17 cellular contexts compared by ENCODE assay signal in the genomic region with DNA sequence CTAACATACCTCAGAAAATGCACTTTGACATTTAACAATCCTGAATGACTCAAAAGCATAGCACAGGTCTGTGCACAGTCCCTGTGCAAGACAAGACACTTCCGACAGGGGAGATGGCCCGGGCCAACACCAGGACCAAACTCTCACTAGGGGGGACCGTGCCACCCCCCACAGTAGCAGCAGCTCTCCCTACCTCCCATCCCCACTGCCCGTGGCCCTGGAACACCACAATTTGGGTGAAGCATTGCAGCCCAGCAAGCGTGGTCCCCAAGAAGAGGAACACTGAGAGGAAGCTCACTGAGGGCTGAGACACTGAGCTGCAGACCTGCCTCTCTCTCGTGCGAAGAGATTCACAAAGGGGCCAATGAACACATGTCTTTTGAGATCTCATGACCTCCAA. TPM values are rescaled to one million over a fixed set of nuclear protein-coding genes. Genes with fewer than 3 reads are reported as not detected.
DNase-seq lines count a peak whose midpoint lies in the region; ATAC-seq and TF ChIP-seq lines count a peak whose summit lies in the region.
"Had no signal": no experiment of that assay in that cellular context is flagged by ENCODE, and none has a peak within 500 bp of the region (broad histone marks: within the 10 kb centered on the region; RNA-seq: fewer than 3 reads in every experiment).

No MANE protein-coding gene starts in this region.

- H3K18ac ChIP-seq in neuronal stem cell (ENCODE audit: low read length) = peak overlapping the region; percentile 73

- TF ChIP-seq CTCF in GM23338 (conservative IDR thresholded peaks at IDR 0.05; ENCODE audit: low read depth in 2 of 2) = no peak
- no peak for TF ChIP-seq CTCF in chondrocyte (IDR thresholded peaks at IDR 0.05)

- DNase-seq in GM23338 (ENCODE audit: low spot score) (no peak), chondrocyte (ENCODE audit: low spot score) (peak; percentile 69), neuronal stem cell (ENCODE audit: low spot score) (no peak), COLO829 (ENCODE audit: low spot score) (no peak)
- DNase-seq in activated naive CD4-positive, alpha-beta T cell treated with anti-CD3 and anti-CD28 coated beads for 36 hours = no peak
- no peak for DNase-seq in activated effector memory CD4-positive, alpha-beta T cell treated with Interleukin-2 at 50 U/mL for 16 hours
- DNase-seq: 8988T; ACHN; C1 segment of cervical spinal cord; Caco-2; CD4-positive, alpha-beta memory T cell; DMS153; DND-41; GOT3; H7; HCEC 1CT had no signal

- H3K27me3 Mint-ChIP-seq in GM23338 (ENCODE audit: insufficient read depth, low read depth, poor library complexity) (peaks cover 9% of the 10 kb centered on the region), chondrocyte (ENCODE audit: low read depth) (peaks cover 2% of the 10 kb centered on the region)
- H3K27me3 Mint-ChIP-seq in activated naive CD4-positive, alpha-beta T cell treated with anti-CD3 and anti-CD28 coated beads for 36 hours (ENCODE audit: low read depth) = peaks cover 3% of the 10 kb centered on the region

- H2AFZ ChIP-seq in GM23338 = 0 out of 2 replicates have a peak overlapping the region, but pooled peaks have one; percentile 38
- H2AFZ ChIP-seq in neuronal stem cell (ENCODE audit: low read length) = no peak overlapping the region

- H3K4me1 ChIP-seq in GM23338 (ENCODE audit: insufficient read depth) (peaks cover 34% of the 10 kb centered on the region), neuronal stem cell (ENCODE audit: control insufficient read depth in 2 of 2, insufficient read depth in 1 of 2, low read depth in 1 of 2, low read length in 2 of 2) (peaks cover 0 to 3% of the 10 kb centered on the region in 2 donors)
- H3K4me1 ChIP-seq: A549, Caco-2 had no signal

- no CpG with 5 or more reads among the region's 7 CpGs for WGBS in neuronal stem cell (ENCODE audit: extremely low coverage in 2 of 2, insufficient read length in 2 of 2, insufficient replicate concordance in 1 of 2), 2 donors

- intact Hi-C loops in activated naive CD4-positive, alpha-beta T cell treated with anti-CD3 and anti-CD28 coated beads for 36 hours (cut with micrococcal nuclease) = no loop called here

- H4K8ac ChIP-seq in neuronal stem cell (ENCODE audit: low read depth, low read length) = no peak overlapping the region

- H3K4me3 ChIP-seq in GM23338 (no peak overlapping the region), neuronal stem cell (ENCODE audit: low read length in 2 of 2) (no peak overlapping the region)
- H3K4me3 ChIP-seq: A549 had no signal

- H3K14ac ChIP-seq in neuronal stem cell (ENCODE audit: low read length) = no peak overlapping the region

- no peak overlapping the region for H2AK5ac ChIP-seq in neuronal stem cell (ENCODE audit: low read depth, low read length)

- H3K79me2 ChIP-seq in GM23338 (replicated peaks; ENCODE audit: insufficient read depth) = no peaks in the 10 kb centered on the region

- CTCF ChIA-PET in activated naive CD4-positive, alpha-beta T cell treated with anti-CD3 and anti-CD28 coated beads for 36 hours (lab: Charles Lee) = no interaction called here

- H2BK120ac ChIP-seq in neuronal stem cell (ENCODE audit: low read depth, low read length) = no peak overlapping the region

- H2BK15ac ChIP-seq in neuronal stem cell (ENCODE audit: low read length) = no peak overlapping the region

- no peak overlapping the region for H3K9ac ChIP-seq in neuronal stem cell (ENCODE audit: low read depth, low read length, poor library complexity)

- H3K36me3 ChIP-seq in GM23338 (ENCODE audit: insufficient read depth) (no peaks in the 10 kb centered on the region), neuronal stem cell (replicated peaks in 1 of 2; ENCODE audit: control insufficient read depth in 2 of 2, insufficient read depth in 2 of 2, low read length in 2 of 2) (no peaks in the 10 kb centered on the region)

- peak overlapping the region; percentile 70 for H3K4me2 ChIP-seq in GM23338
- no peak overlapping the region for H3K4me2 ChIP-seq in neuronal stem cell (ENCODE audit: insufficient read depth, low read length, poor library complexity, severe bottlenecking)
- H3K4me2 ChIP-seq: A549 had no signal

- no peak overlapping the region for H2BK12ac ChIP-seq in neuronal stem cell (ENCODE audit: low read length)

- H4K91ac ChIP-seq in neuronal stem cell (ENCODE audit: low read depth, low read length, poor library complexity) = peak overlapping the region; percentile 7

- no peaks in the 10 kb centered on the region for H3K79me1 ChIP-seq in neuronal stem cell (ENCODE audit: low read depth, low read length)

- H3K23ac ChIP-seq in neuronal stem cell (ENCODE audit: low read depth, low read length, poor library complexity) = no peak overlapping the region

- no peaks in the 10 kb centered on the region for H4K20me1 ChIP-seq in GM23338 (replicated peaks; ENCODE audit: insufficient read depth)

- no peaks in the 10 kb centered on the region for H3K9me3 ChIP-seq in neuronal stem cell (replicated peaks in 1 of 2; ENCODE audit: control insufficient read depth in 2 of 2, insufficient read depth in 1 of 2, low read depth in 1 of 2, low read length in 2 of 2)
- H3K9me3 ChIP-seq: A549 had no signal

- no peak for ATAC-seq in GM23338
- ATAC-seq: A549 had no signal

- H3K4me3 Mint-ChIP-seq in GM23338 (no peak overlapping the region), chondrocyte (ENCODE audit: unreplicated experiment) (no peak overlapping the region)
- H3K4me3 Mint-ChIP-seq in activated naive CD4-positive, alpha-beta T cell treated with anti-CD3 and anti-CD28 coated beads for 36 hours = no peak overlapping the region
- H3K4me3 Mint-ChIP-seq: CD4-positive, alpha-beta memory T cell had no signal

- H3K9me3 Mint-ChIP-seq in GM23338 (peaks cover 71% of the 10 kb centered on the region), chondrocyte (ENCODE audit: low read depth) (no peaks in the 10 kb centered on the region)
- H3K9me3 Mint-ChIP-seq in activated naive CD4-positive, alpha-beta T cell treated with anti-CD3 and anti-CD28 coated beads for 36 hours = no peaks in the 10 kb centered on the region

- H3K27ac ChIP-seq in GM23338 (ENCODE audit: low read depth) = no peak overlapping the region
- no peak overlapping the region for H3K27ac ChIP-seq in neuronal stem cell (replicated peaks; ENCODE audit: low read length)
- H3K27ac ChIP-seq: A549 had no signal

- H3K9me2 ChIP-seq in GM23338 (ENCODE audit: insufficient read depth) = no peaks in the 10 kb centered on the region

- H3K36me3 Mint-ChIP-seq in GM23338 (ENCODE audit: low read depth) (peaks cover 10% of the 10 kb centered on the region; the same call in 2 of the 3 replicates), chondrocyte (ENCODE audit: low read depth) (no peaks in the 10 kb centered on the region)
- no peaks in the 10 kb centered on the region for H3K36me3 Mint-ChIP-seq in activated naive CD4-positive, alpha-beta T cell treated with anti-CD3 and anti-CD28 coated beads for 36 hours (ENCODE audit: low read depth)
- H3K36me3 Mint-ChIP-seq: CD4-positive, alpha-beta memory T cell had no signal

- H3F3A ChIP-seq in GM23338 (replicated peaks; ENCODE audit: low read depth) = no peaks in the 10 kb centered on the region

- H3K27ac Mint-ChIP-seq in GM23338 = no peak overlapping the region
- no peak overlapping the region for H3K27ac Mint-ChIP-seq in chondrocyte (ENCODE audit: unreplicated experiment)
- no peak overlapping the region for H3K27ac Mint-ChIP-seq in activated naive CD4-positive, alpha-beta T cell treated with anti-CD3 and anti-CD28 coated beads for 36 hours
- H3K27ac Mint-ChIP-seq: CD4-positive, alpha-beta memory T cell had no signal

- no peaks in the 10 kb centered on the region for H3K27me3 ChIP-seq in GM23338 (ENCODE audit: insufficient read depth)
- H3K27me3 ChIP-seq in neuronal stem cell (ENCODE audit: control insufficient read depth in 3 of 3, insufficient read depth in 3 of 3, low read depth in 1 of 3, low read length in 3 of 3) = peaks cover 0 to 28% (median 0%) of the 10 kb centered on the region in 3 experiments

- no peak overlapping the region for H2BK5ac ChIP-seq in neuronal stem cell (ENCODE audit: low read length)

- H3K4me1 Mint-ChIP-seq in GM23338 = peaks cover 29% of the 10 kb centered on the region
- H3K4me1 Mint-ChIP-seq in chondrocyte (ENCODE audit: low read depth) = no peaks in the 10 kb centered on the region
- H3K4me1 Mint-ChIP-seq in activated naive CD4-positive, alpha-beta T cell treated with anti-CD3 and anti-CD28 coated beads for 36 hours (ENCODE audit: low read depth) = no peaks in the 10 kb centered on the region
- H3K4me1 Mint-ChIP-seq: CD4-positive, alpha-beta memory T cell had no signal

- no peak overlapping the region for H3K4ac ChIP-seq in neuronal stem cell (ENCODE audit: low read length)

TF ChIP-seq in GM23338, 12 proteins besides CTCF, POLR2A, EP300 and RAD21 (continues in another document):
- TF ChIP-seq ZNF114 (CRISPR knock-in tag; IDR thresholded peaks at IDR 0.05) (no peak), POLR2AphosphoS5 (IDR thresholded peaks at IDR 0.05; ENCODE audit: low read depth) (no peak), NANOG (IDR thresholded peaks at IDR 0.05; ENCODE audit: borderline replicate concordance) (no peak), ZNF331 (CRISPR knock-in tag; IDR thresholded peaks at IDR 0.05; ENCODE audit: low read depth) (no peak)

RNA-seq across cellular contexts. Expression of gene PTPRN2, which starts 26.0 kb away (rescaled TPM):
- 3.7 and 4.0 TPM in 2 replicates for total RNA-seq in GM23338 (2014; rRNA removed; shearing (Covaris generic))
- 0.87 and 1.4 TPM in 2 replicates for polyA plus RNA-seq in GM23338 (2016; fragmentation: Nextera tagmentation; extraction: Ambion mirVana)
- total RNA-seq in chondrocyte = 0.30 to 0.51 TPM (median 0.36 TPM) in 3 replicates
- polyA plus RNA-seq in neuronal stem cell (2013, experiment 1 of 2) = 19.0 TPM
- 20.3 TPM for polyA plus RNA-seq in neuronal stem cell (2013, experiment 2 of 2)
- under 1 TPM; 0.54 to 0.62 TPM for total RNA-seq in activated naive CD4-positive, alpha-beta T cell treated with anti-CD3 and anti-CD28 coated beads for 36 hours
